ENCODE assay signal across 11 cellular contexts in genomic region chr1:53777272-53777671, GRCh38.
"Had no signal": no experiment of that assay in that cellular context is flagged by ENCODE, and none has a peak within 500 bp of the region (broad histone marks: within the 10 kb centered on the region; RNA-seq: fewer than 3 reads in every experiment).

No MANE protein-coding gene starts in this region.

- H3K27ac ChIP-seq: adrenal gland, ascending aorta, body of pancreas, brain microvascular endothelial cell, breast epithelium, cardiac muscle cell had no signal

- H3K9me3 ChIP-seq: adrenal gland, ascending aorta, body of pancreas, breast epithelium had no signal

- H3K4me1 ChIP-seq: adrenal gland, ascending aorta, body of pancreas, breast epithelium had no signal

- ATAC-seq: activated naive CD4-positive, alpha-beta T cell treated with anti-CD3 and anti-CD28 coated beads, Interleukin-2, amount 50 U/mL, for 72 hours; activated naive CD8-positive, alpha-beta T cell treated with anti-CD3 and anti-CD28 coated beads, Interleukin-2, amount 50 U/mL, for 24 hours; activated T-cell treated with anti-CD3 and anti-CD28 coated beads, Interleukin-2, amount 50 U/mL, for 4 hours; activated T-cell treated with anti-CD3 and anti-CD28 coated beads, Interleukin-2, amount 50 U/mL, for 72 hours; activated T-helper 17 cell treated with anti-CD3 and anti-CD28 coated beads, Interleukin-2, amount 50 U/mL, for 72 hours; body of pancreas had no signal

- H3K36me3 ChIP-seq: adrenal gland, brain microvascular endothelial cell, breast epithelium, cardiac muscle cell had no signal

- H3K4me3 ChIP-seq: adrenal gland, ascending aorta, body of pancreas, breast epithelium, cardiac muscle cell had no signal
